Comparison of ENCODE assay signal across 10 cellular contexts in genomic region chr3:78728406-78729145, GRCh38.
DNase-seq lines count a peak whose midpoint lies in the region; ATAC-seq and TF ChIP-seq lines count a peak whose summit lies in the region.
"Had no signal": no experiment of that assay in that cellular context is flagged by ENCODE, and none has a peak within 500 bp of the region (broad histone marks: within the 10 kb centered on the region; RNA-seq: fewer than 3 reads in every experiment).

No MANE protein-coding gene starts in this region.

- H3K27me3 ChIP-seq in BLaER1 (no peaks in the 10 kb centered on the region), gastroesophageal sphincter (no peaks in the 10 kb centered on the region)

- no peaks in the 10 kb centered on the region for H3K36me3 Mint-ChIP-seq in chondrocyte (ENCODE audit: low read depth)
- H3K36me3 Mint-ChIP-seq in Calu3 (ENCODE audit: insufficient read depth, unreplicated experiment) = no peaks in the 10 kb centered on the region

- H3K4me2 ChIP-seq in BLaER1 = 0 out of 2 replicates have a peak overlapping the region, but pooled peaks have one; percentile 1

- 32 to 54% methylated on average over 2 to 5 of the region's 5 CpGs for WGBS in gastroesophageal sphincter (ENCODE audit: low coverage in 1 of 2), 2 donors

- no peaks in the 10 kb centered on the region for H4K20me1 ChIP-seq in BLaER1

- no peak for TF ChIP-seq POLR2A in gastroesophageal sphincter (IDR thresholded peaks at IDR 0.05)

- ATAC-seq in gastroesophageal sphincter = no peak
- ATAC-seq: K562 had no signal

- no TSS peak for BruUV-seq in Calu3 (replicated peaks; lab: Mats Ljungman, UMichigan)

- H3K27ac ChIP-seq in BLaER1 (no peak overlapping the region), gastroesophageal sphincter (no peak overlapping the region)

- no peak overlapping the region for H3K9ac ChIP-seq in BLaER1

- no peak overlapping the region for H3K4me3 Mint-ChIP-seq in chondrocyte (ENCODE audit: unreplicated experiment)
- no peak overlapping the region for H3K4me3 Mint-ChIP-seq in Calu3 (ENCODE audit: low read depth, unreplicated experiment)

- H3K36me3 ChIP-seq in BLaER1 (no peaks in the 10 kb centered on the region), gastroesophageal sphincter (no peaks in the 10 kb centered on the region)

- TF ChIP-seq CTCF in chondrocyte (IDR thresholded peaks at IDR 0.05) = no peak
- TF ChIP-seq CTCF in Calu3 (IDR thresholded peaks at IDR 0.05; ENCODE audit: unreplicated experiment) = no peak
- no peak for TF ChIP-seq CTCF in gastroesophageal sphincter (IDR thresholded peaks at IDR 0.05)

- H3K4me1 Mint-ChIP-seq in chondrocyte (ENCODE audit: low read depth) (peaks cover 37% of the 10 kb centered on the region), Calu3 (ENCODE audit: low read depth, unreplicated experiment) (peaks cover 8% of the 10 kb centered on the region)

- no peak for TF ChIP-seq EP300 in gastroesophageal sphincter (IDR thresholded peaks at IDR 0.05)

- H3K9me3 ChIP-seq in BLaER1 (no peaks in the 10 kb centered on the region), gastroesophageal sphincter (no peaks in the 10 kb centered on the region)

- H3K9me3 Mint-ChIP-seq in chondrocyte (ENCODE audit: low read depth) (no peaks in the 10 kb centered on the region), Calu3 (ENCODE audit: low read depth, unreplicated experiment) (no peaks in the 10 kb centered on the region)

- H3K4me3 ChIP-seq in BLaER1 (no peak overlapping the region), gastroesophageal sphincter (no peak overlapping the region)
- H3K4me3 ChIP-seq: K562 had no signal

- DNase-seq in NCI-H2107 (lab: John Stamatoyannopoulos, UW) = peak; percentile 87
- DNase-seq in chondrocyte (ENCODE audit: low spot score) = no peak
- DNase-seq in myocyte (ENCODE audit: low read depth) = peak; percentile 71
- no peak for DNase-seq in Calu3
- no peak for DNase-seq in kidney glomerular epithelial cell (lab: John Stamatoyannopoulos, UW)
- DNase-seq in kidney tubule cell (ENCODE audit: low spot score) = no peak
- DNase-seq: cerebellar nuclear complex had no signal

- H3K27me3 Mint-ChIP-seq in chondrocyte (ENCODE audit: low read depth) = no peaks in the 10 kb centered on the region
- H3K27me3 Mint-ChIP-seq in Calu3 (ENCODE audit: unreplicated experiment) = no peaks in the 10 kb centered on the region

- H3K27ac Mint-ChIP-seq in chondrocyte (ENCODE audit: unreplicated experiment) (peak overlapping the region; percentile 5), Calu3 (ENCODE audit: unreplicated experiment) (no peak overlapping the region)

- CTCF ChIA-PET in Calu3 (lab: Charles Lee) = no interaction called here

- H3K4me1 ChIP-seq in BLaER1 = peaks cover 52% of the 10 kb centered on the region
- H3K4me1 ChIP-seq in gastroesophageal sphincter = peaks cover 0 to 27% (median 0%) of the 10 kb centered on the region in 3 donors

- intact Hi-C loops in Calu3 (cut with micrococcal nuclease; ENCODE audit: unreplicated experiment) = no loop called here

Comparison
In these comparisons a context has a peak if more than half of its experiments do, and no peak if none do; other contexts are left out.
1. DNase-seq: peak in NCI-H2107 (single experiment) and myocyte (single experiment); none in chondrocyte (single experiment), Calu3 (single experiment), kidney glomerular epithelial cell (single experiment) and kidney tubule cell (single experiment).